Comparison of ENCODE assay signal across 28 cellular contexts in genomic region chr2:240886678-240887574, GRCh38. TPM values are rescaled to one million over a fixed set of nuclear protein-coding genes. Genes with fewer than 3 reads are reported as not detected.
DNase-seq lines count a peak whose midpoint lies in the region; ATAC-seq and TF ChIP-seq lines count a peak whose summit lies in the region.
"Had no signal": no experiment of that assay in that cellular context is flagged by ENCODE, and none has a peak within 500 bp of the region (broad histone marks: within the 10 kb centered on the region; RNA-seq: fewer than 3 reads in every experiment).

No MANE protein-coding gene starts in this region.

- H3K9me3 Mint-ChIP-seq in activated CD4-positive, alpha-beta T cell treated with anti-CD3 and anti-CD28 coated beads, Interleukin-2, amount 10 ng/mL, durations not matched to agents 24 days and 14 days: no peaks in the 10 kb centered on the region
- H3K9me3 Mint-ChIP-seq: activated naive CD4-positive, alpha-beta T cell treated with anti-CD3 and anti-CD28 coated beads, Interleukin-2, amount 50 U/mL, for 72 hours; activated T-helper 2 cell treated with anti-CD3 and anti-CD28 coated beads, Interferon-gamma antibody, Interleukin-2, Interleukin-4, amounts not matched to agents 10 μg/mL and 5 μg/mL and 100 μg/mL, durations not matched to agents 14 hours and 24 hours and 36 hours; naive B cell had no signal

- no peaks in the 10 kb centered on the region for H3K4me1 Mint-ChIP-seq in activated CD4-positive, alpha-beta T cell treated with anti-CD3 and anti-CD28 coated beads, Interleukin-2, amount 10 ng/mL, durations not matched to agents 24 days and 14 days

- no peak overlapping the region for H3K4me3 Mint-ChIP-seq in activated CD4-positive, alpha-beta T cell treated with anti-CD3 and anti-CD28 coated beads, Interleukin-2, amount 10 ng/mL, durations not matched to agents 24 days and 14 days
- H3K4me3 Mint-ChIP-seq: activated CD8-positive, alpha-beta T cell treated with anti-CD3 and anti-CD28 coated beads, Interleukin-2, amount 10 ng/mL, durations not matched to agents 7 days and 5 days had no signal

- H3K36me3 ChIP-seq in stomach: no peaks in the 10 kb centered on the region
- no peaks in the 10 kb centered on the region for H3K36me3 ChIP-seq in ascending aorta
- H3K36me3 ChIP-seq: esophagus muscularis mucosa, tibial nerve had no signal

- H3K27ac Mint-ChIP-seq in activated CD4-positive, alpha-beta T cell treated with anti-CD3 and anti-CD28 coated beads, Interleukin-2, amount 10 ng/mL, durations not matched to agents 24 days and 14 days: no peak overlapping the region
- H3K27ac Mint-ChIP-seq: activated CD8-positive, alpha-beta T cell treated with anti-CD3 and anti-CD28 coated beads, Interleukin-2, amount 10 ng/mL, durations not matched to agents 7 days and 5 days; activated naive CD4-positive, alpha-beta T cell treated with anti-CD3 and anti-CD28 coated beads, Interleukin-2, amount 50 U/mL, for 72 hours; activated T-helper 2 cell treated with anti-CD3 and anti-CD28 coated beads, Interferon-gamma antibody, Interleukin-2, Interleukin-4, amounts not matched to agents 10 μg/mL and 5 μg/mL and 100 μg/mL, durations not matched to agents 14 hours and 24 hours and 36 hours had no signal

- no peak for ATAC-seq in Right ventricle myocardium inferior
- ATAC-seq in right cardiac atrium: no peak
- ATAC-seq: activated CD4-positive, CD25-positive, alpha-beta regulatory T cell treated with anti-CD3 and anti-CD28 coated beads, Interleukin-2, amount 50 U/mL, for 24 hours; activated CD8-positive, alpha-beta T cell treated with anti-CD3 and anti-CD28 coated beads, Interleukin-2, amount 10 ng/mL, durations not matched to agents 7 days and 5 days; activated naive CD4-positive, alpha-beta T cell treated with anti-CD3 and anti-CD28 coated beads, Interleukin-2, amount 50 U/mL, for 72 hours; psoas muscle had no signal

- DNase-seq in Right ventricle myocardium inferior (ENCODE audit: missing footprints) (peak; percentile 28), cardiac septum (ENCODE audit: low spot score) (no peak), LNCaP clone FGC (ENCODE audit: low read depth) (peak; percentile 31), right cardiac atrium (peak in 2 of 3 donors; percentile 16 to 49), stomach (peak; percentile 73), NCI-H2107 (lab: John Stamatoyannopoulos, UW) (no peak), ascending aorta (ENCODE audit: low spot score in 2 of 2) (no peak)
- no peak for DNase-seq in activated CD4-positive, alpha-beta T cell treated with anti-CD3 and anti-CD28 coated beads, Interleukin-2, amount 10 ng/mL, durations not matched to agents 24 days and 14 days
- DNase-seq: activated CD8-positive, alpha-beta T cell treated with anti-CD3 and anti-CD28 coated beads, Interleukin-2, amount 10 ng/mL, durations not matched to agents 7 days and 5 days; DMS79 treated with DMSO at 0.1 percent for 48 hours; foreskin melanocyte; naive B cell; NCI-H1694 treated with DMSO at 0.1 percent for 48 hours; NCI-H2171; NCI-H526 had no signal

- H3K36me3 Mint-ChIP-seq in activated CD4-positive, alpha-beta T cell treated with anti-CD3 and anti-CD28 coated beads, Interleukin-2, amount 10 ng/mL, durations not matched to agents 24 days and 14 days (ENCODE audit: low read depth): no peaks in the 10 kb centered on the region
- H3K36me3 Mint-ChIP-seq: activated naive CD4-positive, alpha-beta T cell treated with anti-CD3 and anti-CD28 coated beads, Interleukin-2, amount 50 U/mL, for 72 hours; naive B cell had no signal

- H3K9me3 ChIP-seq in right cardiac atrium (ENCODE audit: control insufficient read depth, low read length): no peaks in the 10 kb centered on the region
- no peaks in the 10 kb centered on the region for H3K9me3 ChIP-seq in stomach
- no peaks in the 10 kb centered on the region for H3K9me3 ChIP-seq in ascending aorta
- H3K9me3 ChIP-seq: Caco-2, esophagus muscularis mucosa, psoas muscle, tibial nerve had no signal

- TF ChIP-seq POLR2A in stomach (IDR thresholded peaks at IDR 0.05): no peak

- TF ChIP-seq CTCF in LNCaP clone FGC (IDR thresholded peaks at IDR 0.05; ENCODE audit: control insufficient read depth, extremely low read depth, insufficient read depth) (no peak), stomach (IDR thresholded peaks at IDR 0.05) (no peak), ascending aorta (IDR thresholded peaks at IDR 0.05) (no peak)

- 76% methylated on average over 17 of the region's 17 CpGs for WGBS in right cardiac atrium
- WGBS in stomach, 5 donors: 72 to 80% (median 74%) methylated on average over 11 to 17 of the region's 17 CpGs

- intact Hi-C loops in Right ventricle myocardium inferior (cut with DNase I) (no loop called here), cardiac septum (cut with DNase I) (no loop called here), right cardiac atrium (cut with DNase I) (no loop called here), stomach (cut with DNase I; ENCODE audit: low total_unique reads) (no loop called here), ascending aorta (cut with DNase I) (no loop called here)
- intact Hi-C loops in activated CD4-positive, alpha-beta T cell treated with anti-CD3 and anti-CD28 coated beads, Interleukin-2, amount 10 ng/mL, durations not matched to agents 24 days and 14 days (cut with micrococcal nuclease): no loop called here

- H3K27me3 ChIP-seq in right cardiac atrium (ENCODE audit: control insufficient read depth, insufficient read depth): no peaks in the 10 kb centered on the region
- no peaks in the 10 kb centered on the region for H3K27me3 ChIP-seq in stomach
- H3K27me3 ChIP-seq in ascending aorta: no peaks in the 10 kb centered on the region
- H3K27me3 ChIP-seq: esophagus muscularis mucosa, tibial nerve had no signal

- peaks cover 10% of the 10 kb centered on the region for H3K27me3 Mint-ChIP-seq in activated CD4-positive, alpha-beta T cell treated with anti-CD3 and anti-CD28 coated beads, Interleukin-2, amount 10 ng/mL, durations not matched to agents 24 days and 14 days

- no peaks in the 10 kb centered on the region for H3K4me1 ChIP-seq in right cardiac atrium (ENCODE audit: control insufficient read depth, insufficient read depth, low read length)
- H3K4me1 ChIP-seq in stomach: no peaks in the 10 kb centered on the region
- H3K4me1 ChIP-seq in ascending aorta: no peaks in the 10 kb centered on the region
- H3K4me1 ChIP-seq: Caco-2, esophagus muscularis mucosa, psoas muscle, tibial nerve had no signal

- H3K4me3 ChIP-seq in LNCaP clone FGC (ENCODE audit: low read depth, low read length): no peak overlapping the region
- H3K4me3 ChIP-seq in right cardiac atrium (ENCODE audit: low read length): no peak overlapping the region
- no peak overlapping the region for H3K4me3 ChIP-seq in stomach
- H3K4me3 ChIP-seq in ascending aorta: no peak overlapping the region
- H3K4me3 ChIP-seq: esophagus muscularis mucosa, psoas muscle, SK-N-MC, tibial nerve had no signal

- no peak for TF ChIP-seq EP300 in stomach (IDR thresholded peaks at IDR 0.05)

- H3K27ac ChIP-seq in right cardiac atrium (ENCODE audit: low read length) (no peak overlapping the region), stomach (no peak overlapping the region), ascending aorta (no peak overlapping the region)
- H3K27ac ChIP-seq: esophagus muscularis mucosa, psoas muscle, SK-N-MC, tibial nerve had no signal

RNA-seq across cellular contexts. Expression of gene MAB21L4, which starts 9.0 kb away (rescaled TPM):
- total RNA-seq in Right ventricle myocardium inferior (not detected), cardiac septum (not detected), right cardiac atrium (not detected), stomach (1 to 10 TPM in 1 of 5 donors, under 1 TPM in 2, not detected in 2; 0.45 to 4.9 (median 0.55) TPM), ascending aorta (not detected)
- polyA plus RNA-seq in right cardiac atrium (not detected), stomach (10 to 100 TPM in 1 of 3 donors, 1 to 10 TPM in 2; 6.0 to 48.9 (median 9.1) TPM)
- total RNA-seq in activated CD4-positive, alpha-beta T cell treated with anti-CD3 and anti-CD28 coated beads, Interleukin-2, amount 10 ng/mL, durations not matched to agents 24 days and 14 days: not detected in 2 replicates
- total RNA-seq: A673; activated CD8-positive, alpha-beta T cell treated with anti-CD3 and anti-CD28 coated beads, Interleukin-2, amount 10 ng/mL, durations not matched to agents 7 days and 5 days; activated naive CD4-positive, alpha-beta T cell treated with anti-CD3 and anti-CD28 coated beads, Interleukin-2, amount 50 U/mL, for 72 hours; activated T-helper 2 cell treated with anti-CD3 and anti-CD28 coated beads, Interferon-gamma antibody, Interleukin-2, Interleukin-4, amounts not matched to agents 10 μg/mL and 5 μg/mL and 100 μg/mL, durations not matched to agents 14 hours and 24 hours and 36 hours; LHCN-M2; mesenteric fat pad; psoas muscle; T-helper 1 cell treated with Interleukin-12 subunit alpha and Interleukin-12 subunit beta and Interleukin-4 antibody, amounts not matched to agents 30 ng/mL and 1 ng/mL, for 36 hours; tibial nerve had no signal
- polyA plus RNA-seq: psoas muscle had no signal

RNA-seq across cellular contexts. Expression of gene AGXT, which starts 18.3 kb away (rescaled TPM):
- not detected for total RNA-seq in Right ventricle myocardium inferior
- not detected for total RNA-seq in cardiac septum
- total RNA-seq in right cardiac atrium: not detected
- 0.14 TPM for polyA plus RNA-seq in right cardiac atrium
- total RNA-seq in stomach: not detected
- not detected for polyA plus RNA-seq in stomach
- not detected in 2 replicates for total RNA-seq in activated CD4-positive, alpha-beta T cell treated with anti-CD3 and anti-CD28 coated beads, Interleukin-2, amount 10 ng/mL, durations not matched to agents 24 days and 14 days
- not detected for total RNA-seq in ascending aorta
- total RNA-seq: A673; activated CD8-positive, alpha-beta T cell treated with anti-CD3 and anti-CD28 coated beads, Interleukin-2, amount 10 ng/mL, durations not matched to agents 7 days and 5 days; activated naive CD4-positive, alpha-beta T cell treated with anti-CD3 and anti-CD28 coated beads, Interleukin-2, amount 50 U/mL, for 72 hours; activated T-helper 2 cell treated with anti-CD3 and anti-CD28 coated beads, Interferon-gamma antibody, Interleukin-2, Interleukin-4, amounts not matched to agents 10 μg/mL and 5 μg/mL and 100 μg/mL, durations not matched to agents 14 hours and 24 hours and 36 hours; bronchial epithelial cell; esophagus muscularis mucosa; LHCN-M2; T-helper 1 cell treated with Interleukin-12 subunit alpha and Interleukin-12 subunit beta and Interleukin-4 antibody, amounts not matched to agents 30 ng/mL and 1 ng/mL, for 36 hours had no signal

RNA-seq across cellular contexts. Expression of gene CROCC2, which starts 19.2 kb away (rescaled TPM):
- total RNA-seq in Right ventricle myocardium inferior (not detected), cardiac septum (not detected), right cardiac atrium (under 1 TPM in 1 of 4 donors, not detected in 3; 0.03 TPM), stomach (1 to 10 TPM in 1 of 5 donors, not detected in 4; 4.9 TPM), ascending aorta (2.9 TPM)
- polyA plus RNA-seq in right cardiac atrium (not detected), stomach (under 1 TPM in 1 of 3 donors, not detected in 2; 0.03 TPM)
- not detected in 2 replicates for total RNA-seq in activated CD4-positive, alpha-beta T cell treated with anti-CD3 and anti-CD28 coated beads, Interleukin-2, amount 10 ng/mL, durations not matched to agents 24 days and 14 days
- total RNA-seq: A673; activated CD8-positive, alpha-beta T cell treated with anti-CD3 and anti-CD28 coated beads, Interleukin-2, amount 10 ng/mL, durations not matched to agents 7 days and 5 days; activated naive CD4-positive, alpha-beta T cell treated with anti-CD3 and anti-CD28 coated beads, Interleukin-2, amount 50 U/mL, for 72 hours; activated T-helper 2 cell treated with anti-CD3 and anti-CD28 coated beads, Interferon-gamma antibody, Interleukin-2, Interleukin-4, amounts not matched to agents 10 μg/mL and 5 μg/mL and 100 μg/mL, durations not matched to agents 14 hours and 24 hours and 36 hours; bronchial epithelial cell; Caco-2; esophagus muscularis mucosa; mesenteric fat pad; psoas muscle; T-helper 1 cell treated with Interleukin-12 subunit alpha and Interleukin-12 subunit beta and Interleukin-4 antibody, amounts not matched to agents 30 ng/mL and 1 ng/mL, for 36 hours had no signal

Comparison
In these comparisons a context has a peak if more than half of its experiments do, and no peak if none do; other contexts are left out.
1. DNase-seq: peak in Right ventricle myocardium inferior (single experiment), LNCaP clone FGC (single experiment), right cardiac atrium (2 of 3) and stomach (single experiment); none in cardiac septum (single experiment), NCI-H2107 (single experiment), activated CD4-positive, alpha-beta T cell treated with anti-CD3 and anti-CD28 coated beads, Interleukin-2, amount 10 ng/mL, durations not matched to agents 24 days and 14 days (single experiment) and ascending aorta (0 of 2).